8 cellular contexts compared by ENCODE assay signal in the genomic region with DNA sequence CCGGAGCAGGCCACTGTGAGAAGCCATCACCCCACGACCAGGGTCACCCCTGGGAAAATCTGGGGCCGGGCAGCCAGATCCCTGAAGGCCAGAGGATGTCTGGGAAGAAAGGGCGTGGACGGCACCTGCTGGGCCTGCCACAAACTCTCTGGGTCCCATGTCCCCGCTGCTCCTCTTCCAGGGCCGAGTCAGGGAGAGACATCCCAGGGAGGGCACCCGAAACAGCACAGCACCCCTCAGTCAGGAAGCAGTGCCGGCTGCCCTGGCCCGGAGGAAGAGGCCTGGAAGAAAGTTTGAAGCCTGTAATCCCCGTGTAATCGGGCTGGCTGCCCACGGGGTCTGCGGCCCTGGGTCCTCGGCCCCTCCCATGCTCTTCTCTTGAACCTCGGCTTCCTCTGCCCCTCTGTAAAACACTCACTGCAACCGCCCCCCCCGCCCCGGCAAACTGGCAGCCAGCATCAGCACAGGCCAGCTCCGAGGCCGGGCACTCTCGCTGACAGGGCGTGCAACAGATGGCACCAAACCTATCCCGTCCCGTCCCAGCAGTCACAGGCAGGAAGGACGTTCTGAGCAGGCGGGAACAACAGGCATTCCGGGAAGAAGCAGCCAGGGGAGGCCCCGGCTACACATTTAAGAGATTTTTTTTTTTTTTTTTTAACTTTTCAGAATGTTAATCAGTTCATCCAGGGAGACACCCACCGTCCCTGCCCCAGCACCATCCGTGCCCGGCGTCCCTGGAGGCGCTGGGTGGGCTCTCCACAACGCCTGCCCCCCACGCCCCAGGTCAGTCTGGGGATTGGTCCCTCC. TPM values are rescaled to one million over a fixed set of nuclear protein-coding genes. Genes with fewer than 3 reads are reported as not detected.
DNase-seq lines count a peak whose midpoint lies in the region; ATAC-seq and TF ChIP-seq lines count a peak whose summit lies in the region.

No MANE protein-coding gene starts in this region.

- peak overlapping the region; percentile 87 to 91 for H3K4me3 Mint-ChIP-seq in effector memory CD8-positive, alpha-beta T cell
- peak overlapping the region; percentile 96 for H3K4me3 Mint-ChIP-seq in memory B cell

- in situ Hi-C loops in GM23248 (cut with MboI) = no loop called here

- TF ChIP-seq CTCF in RWPE2 (IDR thresholded peaks at IDR 0.05; ENCODE audit: poor library complexity, severe bottlenecking) = no peak
- no peak for TF ChIP-seq CTCF in upper lobe of right lung (IDR thresholded peaks at IDR 0.05)

- no peak overlapping the region for H2AFZ ChIP-seq in GM23248

- H4K20me1 ChIP-seq in GM23248 (ENCODE audit: insufficient read depth) = no peaks in the 10 kb centered on the region

- H3K9ac ChIP-seq in GM23248 = peak overlapping the region; percentile 96

- no peaks in the 10 kb centered on the region for H3K9me2 ChIP-seq in GM23248 (ENCODE audit: insufficient read depth)

- peak overlapping the region; percentile 90 to 94 for H3K27ac Mint-ChIP-seq in effector memory CD8-positive, alpha-beta T cell
- peak overlapping the region; percentile 98 for H3K27ac Mint-ChIP-seq in memory B cell

- H3K4me3 ChIP-seq in GM23248 (peak overlapping the region; percentile 86), RWPE2 (ENCODE audit: severe bottlenecking) (peak overlapping the region; percentile 49), upper lobe of right lung (peak overlapping the region; percentile 87)

- H3K9me3 Mint-ChIP-seq in effector memory CD8-positive, alpha-beta T cell = no peaks in the 10 kb centered on the region
- H3K9me3 Mint-ChIP-seq in memory B cell = no peaks in the 10 kb centered on the region

- intact Hi-C loops in upper lobe of right lung (cut with DNase I) = loop anchor here (10.0 kb wide), 1 partner anchor 48 kb away; no protein-coding TSS in a partner anchor

- H3K4me1 ChIP-seq in GM23248 (ENCODE audit: insufficient read depth) (peaks cover 32% of the 10 kb centered on the region), RWPE2 (ENCODE audit: insufficient read depth, poor library complexity, severe bottlenecking) (peaks cover 35% of the 10 kb centered on the region), upper lobe of right lung (peaks cover 51% of the 10 kb centered on the region)

- H3F3A ChIP-seq in GM23248 (ENCODE audit: insufficient read depth) = peaks cover 17% of the 10 kb centered on the region

- H3K36me3 Mint-ChIP-seq in effector memory CD8-positive, alpha-beta T cell (ENCODE audit: insufficient read depth) = peaks cover 19% of the 10 kb centered on the region
- H3K36me3 Mint-ChIP-seq in memory B cell = no peaks in the 10 kb centered on the region

- H3K4me1 Mint-ChIP-seq in effector memory CD8-positive, alpha-beta T cell (ENCODE audit: low read depth in 2 of 2) = peaks cover 20 to 27% of the 10 kb centered on the region in 2 donors
- peaks cover 16% of the 10 kb centered on the region for H3K4me1 Mint-ChIP-seq in memory B cell

- DNase-seq in GM23248 = peak; percentile 77
- peak; percentile 54 for DNase-seq in RWPE2 (ENCODE audit: low spot score)
- DNase-seq in effector memory CD8-positive, alpha-beta T cell = no peak
- DNase-seq in memory B cell (ENCODE audit: low spot score in 2 of 2) = no peak
- DNase-seq in upper lobe of right lung = peak; percentile 74
- no peak for DNase-seq in NCI-H2196 (lab: John Stamatoyannopoulos, UW; ENCODE audit: unreplicated experiment)
- no peak for DNase-seq in UCSD-AML1 (lab: John Stamatoyannopoulos, UW; ENCODE audit: unreplicated experiment)
- no peak for DNase-seq in KG1 (lab: John Stamatoyannopoulos, UW)

- H3K79me2 ChIP-seq in GM23248 (ENCODE audit: insufficient read depth) = peaks cover 66% of the 10 kb centered on the region

- WGBS in GM23248 (ENCODE audit: low coverage in 1 of 2, low lambda C conversion rate in 2 of 2, missing lambda C conversion rate in 2 of 2), 2 experiments = 3 to 5% methylated on average over 28 to 33 of the region's 36 CpGs

- no peaks in the 10 kb centered on the region for H3K27me3 Mint-ChIP-seq in effector memory CD8-positive, alpha-beta T cell
- no peaks in the 10 kb centered on the region for H3K27me3 Mint-ChIP-seq in memory B cell

- no peaks in the 10 kb centered on the region for H3K9me3 ChIP-seq in GM23248 (ENCODE audit: low read depth)
- no peaks in the 10 kb centered on the region for H3K9me3 ChIP-seq in RWPE2 (ENCODE audit: severe bottlenecking)
- no peaks in the 10 kb centered on the region for H3K9me3 ChIP-seq in upper lobe of right lung

- H3K27ac ChIP-seq in GM23248 (peak overlapping the region; percentile 83), RWPE2 (ENCODE audit: poor library complexity, severe bottlenecking) (peak overlapping the region; percentile 95), upper lobe of right lung (peak overlapping the region; percentile 95)

- H3K27me3 ChIP-seq in GM23248 (replicated peaks; ENCODE audit: insufficient read depth) (no peaks in the 10 kb centered on the region), RWPE2 (ENCODE audit: insufficient read depth, poor library complexity, severe bottlenecking) (no peaks in the 10 kb centered on the region), upper lobe of right lung (no peaks in the 10 kb centered on the region)

- H3K36me3 ChIP-seq in GM23248 (ENCODE audit: low read depth) (no peaks in the 10 kb centered on the region), RWPE2 (ENCODE audit: low read depth) (0 out of 2 replicates have a peak, but pooled peaks cover 11% of the 10 kb centered on the region), upper lobe of right lung (no peaks in the 10 kb centered on the region)

- H3K4me2 ChIP-seq in GM23248 (ENCODE audit: unreplicated experiment) = peak overlapping the region; percentile 92

- ATAC-seq in RWPE2 (ENCODE audit: low read depth) = no peak
- no peak for ATAC-seq in effector memory CD8-positive, alpha-beta T cell (replicated peaks)
- ATAC-seq in memory B cell (ENCODE audit: low read depth) = no peak
- ATAC-seq in upper lobe of right lung = peak; percentile 31

RNA-seq across cellular contexts. Expression of gene SBNO2, which starts 1.5 kb away (rescaled TPM):
- total RNA-seq in GM23248 (2014; rRNA removed; shearing (Covaris generic)) = 64.5 and 70.4 TPM in 2 replicates
- 7.5 and 11.9 TPM in 2 replicates for polyA plus RNA-seq in GM23248 (2016; fragmentation: Nextera tagmentation; extraction: Ambion mirVana)
- total RNA-seq in upper lobe of right lung = 125 TPM

RNA-seq across cellular contexts. Expression of gene STK11, which starts 33.0 kb away (rescaled TPM):
- 64.1 and 66.5 TPM in 2 replicates for total RNA-seq in GM23248 (2014; rRNA removed; shearing (Covaris generic))
- 4.3 and 4.6 TPM in 2 replicates for polyA plus RNA-seq in GM23248 (2016; fragmentation: Nextera tagmentation; extraction: Ambion mirVana)
- total RNA-seq in upper lobe of right lung = 51.8 TPM

Comparison
In these comparisons a context has a peak if more than half of its experiments do, and no peak if none do; other contexts are left out.
1. DNase-seq: peak in GM23248 (single experiment), RWPE2 (single experiment) and upper lobe of right lung (single experiment); none in effector memory CD8-positive, alpha-beta T cell (0 of 3), memory B cell (0 of 2), NCI-H2196 (single experiment), UCSD-AML1 (single experiment) and KG1 (single experiment).
2. Peak in every context shown above with its lines, with median percentiles within 50 percentile points of each other: H3K27ac ChIP-seq and H3K4me3 ChIP-seq.